ENCODE assay signal across 8 cellular contexts in genomic region chr3:36943601-36944000, GRCh38. TPM values are rescaled to one million over a fixed set of nuclear protein-coding genes. Genes with fewer than 3 reads are reported as not detected.
A peak's percentile ranks its signal among the peaks of the same experiment; 100 is the strongest.
DNase-seq lines count a peak whose midpoint lies in the region; ATAC-seq and TF ChIP-seq lines count a peak whose summit lies in the region.

No MANE protein-coding gene starts in this region.

- peak overlapping the region; percentile 77 for H3K27ac Mint-ChIP-seq in progenitor cell of endocrine pancreas

- H3K36me3 Mint-ChIP-seq in progenitor cell of endocrine pancreas (ENCODE audit: insufficient read depth), result peaks cover 7% of the 10 kb centered on the region

- H3K4me2 ChIP-seq in DND-41 (ENCODE audit: insufficient read depth, low read length), result peak overlapping the region; percentile 69

- H3K79me2 ChIP-seq in DND-41 (ENCODE audit: insufficient read depth, low read length), result no peaks in the 10 kb centered on the region

- peaks cover 13% of the 10 kb centered on the region for H3K27me3 Mint-ChIP-seq in progenitor cell of endocrine pancreas

- H3K27me3 ChIP-seq in DND-41 (ENCODE audit: insufficient read depth, low read length, poor library complexity), result no peaks in the 10 kb centered on the region

- H3K9me3 Mint-ChIP-seq in progenitor cell of endocrine pancreas (ENCODE audit: low read depth), result peaks cover 11% of the 10 kb centered on the region

- no peaks in the 10 kb centered on the region for H3K36me3 ChIP-seq in DND-41 (ENCODE audit: insufficient read depth, low read length)

- peak overlapping the region; percentile 77 for H3K4me3 Mint-ChIP-seq in progenitor cell of endocrine pancreas (ENCODE audit: low read depth)

- H3K4me1 Mint-ChIP-seq in progenitor cell of endocrine pancreas (ENCODE audit: low read depth), result peaks cover 17% of the 10 kb centered on the region

- H3K9me3 ChIP-seq in DND-41 (ENCODE audit: insufficient read depth, low read length, severe bottlenecking), result peaks cover 25% of the 10 kb centered on the region

- no peak for DNase-seq in DND-41
- DNase-seq in OCI-M1 (lab: John Stamatoyannopoulos, UW), result peak; percentile 46
- no peak for DNase-seq in epithelial cell of proximal tubule (ENCODE audit: low read depth)
- no peak for DNase-seq in progenitor cell of endocrine pancreas (ENCODE audit: low spot score, unreplicated experiment)
- no peak for DNase-seq in COR-L47 (lab: John Stamatoyannopoulos, UW)
- DNase-seq in NCI-H187 (lab: John Stamatoyannopoulos, UW), result no peak

- H3K4me3 ChIP-seq in DND-41 (ENCODE audit: low read depth in 1 of 2, low read length in 2 of 2) (peak overlapping the region in 1 of 2 experiments; percentile 61; a peak in 3 of 4 replicates), epithelial cell of proximal tubule (ENCODE audit: low read depth, low read length) (peak overlapping the region; percentile 68)

- TF ChIP-seq CTCF in DND-41 (IDR thresholded peaks at IDR 0.05; ENCODE audit: borderline replicate concordance, extremely low read depth, low read length, poor library complexity, severe bottlenecking) (no peak), epithelial cell of proximal tubule (conservative IDR thresholded peaks at IDR 0.05; ENCODE audit: low read depth, low read length) (no peak), progenitor cell of endocrine pancreas (IDR thresholded peaks at IDR 0.05; ENCODE audit: unreplicated experiment) (no peak)

- no peak for ATAC-seq in DND-41 (ENCODE audit: insufficient read depth, low read depth)
- ATAC-seq in GM19467 (IDR thresholded peaks at IDR 0.05; ENCODE audit: unreplicated experiment), result no peak
- ATAC-seq in GM18511 (IDR thresholded peaks at IDR 0.05; ENCODE audit: unreplicated experiment), result no peak

- H4K20me1 ChIP-seq in DND-41 (ENCODE audit: insufficient read depth, low read length), result no peaks in the 10 kb centered on the region

- H2AFZ ChIP-seq in DND-41 (ENCODE audit: low read depth, low read length), result peak overlapping the region; percentile 72; the same call in 1 of the 2 replicates

- H3K9ac ChIP-seq in DND-41 (ENCODE audit: low read depth, low read length), result peak overlapping the region; percentile 69

- peaks cover 15% of the 10 kb centered on the region for H3K4me1 ChIP-seq in DND-41 (ENCODE audit: insufficient read depth, low read length)

- H3K27ac ChIP-seq in DND-41 (ENCODE audit: low read length), result no peak overlapping the region

RNA-seq across cellular contexts. Expression of gene TRANK1, which starts 1.3 kb away (rescaled TPM):
- 2.0 and 3.7 TPM in 2 replicates for total RNA-seq in epithelial cell of proximal tubule
- 16.4 and 17.1 TPM in 2 replicates for total RNA-seq in progenitor cell of endocrine pancreas

RNA-seq across cellular contexts. Expression of gene EPM2AIP1, which starts 49.3 kb away (rescaled TPM):
- total RNA-seq in epithelial cell of proximal tubule (3.8 and 4.6 TPM in 2 replicates), progenitor cell of endocrine pancreas (29.7 and 30.4 TPM in 2 replicates)

RNA-seq across cellular contexts. Expression of gene MLH1, which starts 49.7 kb away (rescaled TPM):
- total RNA-seq in epithelial cell of proximal tubule (48.8 and 50.2 TPM in 2 replicates), progenitor cell of endocrine pancreas (43.8 and 46.9 TPM in 2 replicates)
